ENCODE assay signal across 14 cellular contexts in the genomic region with DNA sequence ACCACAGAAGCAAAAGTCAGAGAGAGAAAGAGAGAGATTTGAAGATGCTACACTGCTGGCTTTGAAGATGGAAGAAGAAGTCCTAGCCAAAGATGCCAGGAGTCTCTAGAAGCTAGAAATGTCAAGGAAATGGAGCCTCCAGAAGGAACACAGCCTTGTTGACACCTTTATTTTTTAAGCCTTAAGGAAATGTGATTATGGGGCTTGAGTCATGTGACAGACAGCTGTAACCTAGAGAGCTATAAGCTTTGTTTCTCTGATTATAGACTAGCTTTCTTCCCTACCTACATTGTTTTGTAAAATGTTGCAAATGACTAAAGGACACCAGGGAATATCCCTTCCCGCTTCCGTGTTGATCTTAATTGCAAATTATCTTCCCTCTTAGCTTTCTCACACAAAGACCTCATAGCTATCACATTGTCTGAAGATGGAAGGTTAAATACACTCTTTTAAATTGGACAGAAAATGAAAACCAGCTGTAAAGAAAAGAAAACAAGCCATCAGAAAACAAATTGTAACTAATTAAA.
"Had no signal": no experiment of that assay in that cellular context is flagged by ENCODE, and none has a peak within 500 bp of the region (broad histone marks: within the 10 kb centered on the region; RNA-seq: fewer than 3 reads in every experiment).

No MANE protein-coding gene starts in this region.

- H3K4me1 Mint-ChIP-seq: activated CD8-positive, alpha-beta memory T cell treated with anti-CD3 and anti-CD28 coated beads, Interleukin-2, amount 10 ng/mL, durations not matched to agents 7 days and 5 days; memory B cell had no signal

- DNase-seq: activated CD4-positive, alpha-beta T cell treated with anti-CD3 and anti-CD28 coated beads, Interleukin-2, amount 50 U/mL, for 48 hours; activated CD8-positive, alpha-beta memory T cell treated with anti-CD3 and anti-CD28 coated beads, Interleukin-2, amount 10 ng/mL, durations not matched to agents 7 days and 5 days; activated naive CD4-positive, alpha-beta T cell treated with anti-CD3 and anti-CD28 coated beads for 36 hours; activated T-cell treated with anti-CD3 and anti-CD28 coated beads, Interleukin-2, amount 50 U/mL, for 1 hour; left ventricle myocardium inferior; naive thymus-derived CD8-positive, alpha-beta T cell; right cardiac atrium; stimulated activated CD4-positive, alpha-beta T cell treated with anti-CD3 and anti-CD28 coated beads, Interleukin-15, amount 100 ng/mL, for 24 hours; stimulated activated CD4-positive, alpha-beta T cell treated with anti-CD3 and anti-CD28 coated beads, Interleukin-4, amount 100 ng/mL, for 24 hours; stimulated activated naive CD4-positive, alpha-beta T cell; substantia nigra; transverse colon had no signal

- H3K27ac Mint-ChIP-seq: activated CD8-positive, alpha-beta memory T cell treated with anti-CD3 and anti-CD28 coated beads, Interleukin-2, amount 10 ng/mL, durations not matched to agents 7 days and 5 days; activated naive CD4-positive, alpha-beta T cell treated with anti-CD3 and anti-CD28 coated beads for 36 hours; activated T-helper 2 cell treated with anti-CD3 and anti-CD28 coated beads, Interferon-gamma antibody, Interleukin-2, Interleukin-4, amounts not matched to agents 10 μg/mL and 5 μg/mL and 100 μg/mL, durations not matched to agents 14 hours and 24 hours and 36 hours; memory B cell; naive thymus-derived CD8-positive, alpha-beta T cell had no signal

- H3K4me3 Mint-ChIP-seq: activated CD8-positive, alpha-beta memory T cell treated with anti-CD3 and anti-CD28 coated beads, Interleukin-2, amount 10 ng/mL, durations not matched to agents 7 days and 5 days; activated naive CD4-positive, alpha-beta T cell treated with anti-CD3 and anti-CD28 coated beads for 36 hours; memory B cell; naive thymus-derived CD8-positive, alpha-beta T cell had no signal

- H3K36me3 Mint-ChIP-seq: activated CD8-positive, alpha-beta memory T cell treated with anti-CD3 and anti-CD28 coated beads, Interleukin-2, amount 10 ng/mL, durations not matched to agents 7 days and 5 days; memory B cell had no signal

- ATAC-seq: activated CD8-positive, alpha-beta memory T cell treated with anti-CD3 and anti-CD28 coated beads, Interleukin-2, amount 10 ng/mL, durations not matched to agents 7 days and 5 days; naive thymus-derived CD8-positive, alpha-beta T cell; right cardiac atrium had no signal

- H3K9me3 Mint-ChIP-seq: activated naive CD4-positive, alpha-beta T cell treated with anti-CD3 and anti-CD28 coated beads for 36 hours; activated T-helper 2 cell treated with anti-CD3 and anti-CD28 coated beads, Interferon-gamma antibody, Interleukin-2, Interleukin-4, amounts not matched to agents 10 μg/mL and 5 μg/mL and 100 μg/mL, durations not matched to agents 14 hours and 24 hours and 36 hours; memory B cell had no signal
